Comparison of ENCODE assay signal across 8 cellular contexts in the genomic region with DNA sequence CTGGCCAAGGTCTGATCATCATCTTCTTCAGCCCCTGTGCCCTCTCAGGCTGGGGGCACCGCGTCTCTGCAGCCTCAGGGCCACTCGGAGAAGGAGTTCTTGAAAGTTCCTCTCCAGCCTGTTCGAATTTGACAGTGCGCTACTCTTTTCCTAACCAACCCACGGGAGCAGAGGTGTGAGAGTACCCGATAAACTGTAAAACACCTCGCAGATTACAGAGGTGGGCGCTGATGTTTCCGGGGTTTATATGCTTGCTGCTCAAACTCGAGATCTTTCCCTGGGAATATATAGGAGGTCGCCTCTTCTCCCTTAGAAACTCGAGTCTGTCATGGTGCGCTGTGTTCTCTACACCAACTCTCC. TPM values are rescaled to one million over a fixed set of nuclear protein-coding genes. Genes with fewer than 3 reads are reported as not detected.
DNase-seq lines count a peak whose midpoint lies in the region; ATAC-seq and TF ChIP-seq lines count a peak whose summit lies in the region.

No MANE protein-coding gene starts in this region.

- H3K36me3 Mint-ChIP-seq in activated naive CD8-positive, alpha-beta T cell treated with anti-CD3 and anti-CD28 coated beads for 36 hours: peaks cover 9% of the 10 kb centered on the region

- no peaks in the 10 kb centered on the region for H3K9me3 Mint-ChIP-seq in activated naive CD8-positive, alpha-beta T cell treated with anti-CD3 and anti-CD28 coated beads for 36 hours

- DNase-seq in activated naive CD8-positive, alpha-beta T cell treated with anti-CD3 and anti-CD28 coated beads for 36 hours: no peak
- DNase-seq in spleen (no peak), NCI-H187 treated with DMSO at 0.1 percent for 48 hours (lab: John Stamatoyannopoulos, UW) (no peak), HPDE6-E6E7 (ENCODE audit: extremely low spot score) (no peak)
- DNase-seq in stimulated activated CD4-positive, alpha-beta T cell treated with anti-CD3 and anti-CD28 coated beads, Interleukin-2, amount 100 ng/mL, for 48 hours: no peak

- intact Hi-C loops in spleen (cut with DNase I; ENCODE audit: low total_unique reads): loop anchor here (10.0 kb wide), 1 partner anchor 53 kb away; the partner anchor contains the start of gene EIF4G2

- H3K9me3 ChIP-seq in spleen: no peaks in the 10 kb centered on the region

- peak overlapping the region; percentile 95 for H3K4me3 Mint-ChIP-seq in activated naive CD8-positive, alpha-beta T cell treated with anti-CD3 and anti-CD28 coated beads for 36 hours

- H3K27me3 ChIP-seq in spleen (replicated peaks in 1 of 7): no peaks in the 10 kb centered on the region

- TF ChIP-seq POLR2A in spleen (IDR thresholded peaks at IDR 0.05): no peak

- H3K27ac Mint-ChIP-seq in activated naive CD8-positive, alpha-beta T cell treated with anti-CD3 and anti-CD28 coated beads for 36 hours: peak overlapping the region; percentile 90

- no peaks in the 10 kb centered on the region for H3K27me3 Mint-ChIP-seq in activated naive CD8-positive, alpha-beta T cell treated with anti-CD3 and anti-CD28 coated beads for 36 hours

- H3K27ac ChIP-seq in spleen: peak overlapping the region; percentile 83 to 97 (median 94)

- H3K4me3 ChIP-seq in iPS-11a (ENCODE audit: low read depth, low read length) (peak overlapping the region; percentile 96), spleen (peak overlapping the region; percentile 64 to 96 (median 82))

- ATAC-seq in GM18511 (IDR thresholded peaks at IDR 0.05; ENCODE audit: unreplicated experiment) (peak; percentile 38), HG02943 (IDR thresholded peaks at IDR 0.05; ENCODE audit: low read depth, unreplicated experiment) (peak; percentile 28)

- peaks cover 26% of the 10 kb centered on the region for H3K4me1 Mint-ChIP-seq in activated naive CD8-positive, alpha-beta T cell treated with anti-CD3 and anti-CD28 coated beads for 36 hours

- TF ChIP-seq CTCF in spleen (IDR thresholded peaks at IDR 0.05 in 8 of 11, conservative IDR thresholded peaks at IDR 0.05 in 3 of 11): no peak

- peaks cover 0 to 38% (median 9%) of the 10 kb centered on the region in 6 donors for H3K36me3 ChIP-seq in spleen

- WGBS in spleen, 5 donors: 0 to 1% (median 1%) methylated on average over 14 of the region's 14 CpGs

- peaks cover 9 to 39% (median 26%) of the 10 kb centered on the region in 6 donors for H3K4me1 ChIP-seq in spleen

RNA-seq across cellular contexts. Expression of gene CTR9, which starts 0.5 kb away (rescaled TPM):
- 10 to 100 TPM; 50.6 TPM for total RNA-seq in activated naive CD8-positive, alpha-beta T cell treated with anti-CD3 and anti-CD28 coated beads for 36 hours
- 10 to 100 TPM; 31.1 to 44.4 (median 36.0) TPM for total RNA-seq in spleen
- 10 to 100 TPM; 13.8 to 17.6 (median 14.0) TPM for polyA plus RNA-seq in spleen

RNA-seq across cellular contexts. Expression of gene EIF4G2, which starts 57.2 kb away (rescaled TPM):
- 1,000 to 10,000 TPM; 1,373 to 1,478 TPM for total RNA-seq in activated naive CD8-positive, alpha-beta T cell treated with anti-CD3 and anti-CD28 coated beads for 36 hours
- 100 to 1,000 TPM; 444 to 712 (median 622) TPM for total RNA-seq in spleen
- 100 to 1,000 TPM; 178 to 264 (median 218) TPM for polyA plus RNA-seq in spleen

RNA-seq across cellular contexts. Expression of gene IRAG1, which starts 58.0 kb away (rescaled TPM):
- total RNA-seq in activated naive CD8-positive, alpha-beta T cell treated with anti-CD3 and anti-CD28 coated beads for 36 hours: not detected
- 10 to 100 TPM in 5 of 7 donors, 1 to 10 TPM in 2; 4.9 to 15.6 (median 12.2) TPM for total RNA-seq in spleen
- 1 to 10 TPM; 2.8 to 3.3 (median 3.1) TPM for polyA plus RNA-seq in spleen

Comparison
In these comparisons a context has a peak if more than half of its experiments do, and no peak if none do; other contexts are left out.
1. RNA of gene IRAG1, which starts 58.0 kb away (total RNA-seq): 4.9 to 15.6 TPM in spleen; not detected in activated naive CD8-positive, alpha-beta T cell treated with anti-CD3 and anti-CD28 coated beads for 36 hours; every median in the first group is over 4 times any median in the second.